ENCODE assay signal across 19 cellular contexts in genomic region chr10:43329246-43329885, GRCh38. TPM values are rescaled to one million over a fixed set of nuclear protein-coding genes. Genes with fewer than 3 reads are reported as not detected.
"Had no signal": no experiment of that assay in that cellular context is flagged by ENCODE, and none has a peak within 500 bp of the region (broad histone marks: within the 10 kb centered on the region; RNA-seq: fewer than 3 reads in every experiment).

No MANE protein-coding gene starts in this region.

RNA-seq across cellular contexts. Expression of gene FXYD4, which starts 42.1 kb away (rescaled TPM):
- total RNA-seq: kidney epithelial cell; left cardiac atrium; left colon; left lobe of liver; left ventricle myocardium inferior; left ventricle myocardium superior; liver; lower leg skin; lower lobe of right lung; lung microvascular endothelial cell; mammary epithelial cell; mesenteric fat pad; mesothelial cell of epicardium; mononuclear cell; mucosa of descending colon; naive thymus-derived CD4-positive, alpha-beta T cell; naive thymus-derived CD8-positive, alpha-beta T cell had no signal
- polyA plus RNA-seq: immature natural killer cell; keratinocyte; liver; mammary epithelial cell; naive thymus-derived CD4-positive, alpha-beta T cell; naive thymus-derived CD8-positive, alpha-beta T cell had no signal
